1 cellular context compared by ENCODE assay signal in genomic region chr7:4745971-4746919, GRCh38.
TF ChIP-seq lines count a peak whose summit lies in the region.

No MANE protein-coding gene starts in this region.

TF ChIP-seq in GM12878, 131 proteins besides CTCF, POLR2A, EP300 and RAD21 (continued from another document):
- TF ChIP-seq ZNF592 (IDR thresholded peaks at IDR 0.05) (no peak), SUZ12 (IDR thresholded peaks at IDR 0.05; ENCODE audit: unreplicated experiment) (no peak), PAX5 (IDR thresholded peaks at IDR 0.05; ENCODE audit: borderline replicate concordance, low read depth, low read length) (0 out of 2 replicates have a peak, but pooled peaks have one; percentile 19), BHLHE40 (IDR thresholded peaks at IDR 0.05; ENCODE audit: borderline replicate concordance in 1 of 2, low read depth in 2 of 2, low read length in 1 of 2) (peak in 1 of 2 experiments; percentile 18; a peak in 1 of 4 replicates), KDM1A (IDR thresholded peaks at IDR 0.05; ENCODE audit: borderline replicate concordance) (no peak), SREBF1 (IDR thresholded peaks at IDR 0.05; ENCODE audit: low read length) (peak; percentile 48; the same call in 1 of the 2 replicates), IKZF2 (IDR thresholded peaks at IDR 0.05) (peak in 1 of 2 experiments; percentile 19; a peak in 2 of 4 replicates), JUNB (IDR thresholded peaks at IDR 0.05) (peak; percentile 41), CREM (IDR thresholded peaks at IDR 0.05; ENCODE audit: low read depth) (0 out of 2 replicates have a peak, but pooled peaks have one; percentile 9), FOXK2 (IDR thresholded peaks at IDR 0.05) (peak; percentile 73; the same call in 1 of the 2 replicates), ZBTB33 (IDR thresholded peaks at IDR 0.05) (peak; percentile 7; the same call in 1 of the 2 replicates), NBN (IDR thresholded peaks at IDR 0.05) (0 out of 2 replicates have a peak, but pooled peaks have one; percentile 17), ATF7 (IDR thresholded peaks at IDR 0.05; ENCODE audit: low read depth) (peak; percentile 89), ZNF622 (IDR thresholded peaks at IDR 0.05) (no peak), NR2F1 (conservative IDR thresholded peaks at IDR 0.05) (no peak), IKZF1 (conservative IDR thresholded peaks at IDR 0.05) (peak; percentile 30), POU2F2 (IDR thresholded peaks at IDR 0.05; ENCODE audit: borderline replicate concordance, low read depth, low read length) (peak; percentile 15; the same call in 1 of the 3 replicates), CBFB (IDR thresholded peaks at IDR 0.05; ENCODE audit: low read depth) (no peak), CREB1 (IDR thresholded peaks at IDR 0.05; ENCODE audit: low read depth) (peak; percentile 33; the same call in 1 of the 2 replicates), SKIL (IDR thresholded peaks at IDR 0.05; ENCODE audit: low read depth, poor library complexity, severe bottlenecking) (peak; percentile 40), EED (IDR thresholded peaks at IDR 0.05; ENCODE audit: low read depth) (peak; percentile 8; the same call in 1 of the 2 replicates), ZNF274 (IDR thresholded peaks at IDR 0.05; ENCODE audit: insufficient read depth, insufficient read length) (no peak), RAD51 (IDR thresholded peaks at IDR 0.05) (no peak), ETV6 (conservative IDR thresholded peaks at IDR 0.05 in 1 of 2, IDR thresholded peaks at IDR 0.05 in 1 of 2; ENCODE audit: borderline replicate concordance in 1 of 2, low read depth in 1 of 2) (no peak), SMARCA5 (IDR thresholded peaks at IDR 0.05) (0 out of 2 replicates have a peak, but pooled peaks have one; percentile 52), RUNX3 (IDR thresholded peaks at IDR 0.05; ENCODE audit: low read length) (0 out of 2 replicates have a peak, but pooled peaks have one; percentile 16), SIX5 (IDR thresholded peaks at IDR 0.05; ENCODE audit: low read depth, low read length, severe bottlenecking) (no peak), DPF2 (IDR thresholded peaks at IDR 0.05) (no peak), LARP7 (IDR thresholded peaks at IDR 0.05) (no peak), TBL1XR1 (IDR thresholded peaks at IDR 0.05; ENCODE audit: low read depth, low read length) (no peak), KLF5 (IDR thresholded peaks at IDR 0.05; ENCODE audit: partially characterized antibody) (peak; percentile 67)
TF ChIP-seq in GM12878: peak in this region for 19.
